ENCODE assay signal across 9 cellular contexts in the genomic region with DNA sequence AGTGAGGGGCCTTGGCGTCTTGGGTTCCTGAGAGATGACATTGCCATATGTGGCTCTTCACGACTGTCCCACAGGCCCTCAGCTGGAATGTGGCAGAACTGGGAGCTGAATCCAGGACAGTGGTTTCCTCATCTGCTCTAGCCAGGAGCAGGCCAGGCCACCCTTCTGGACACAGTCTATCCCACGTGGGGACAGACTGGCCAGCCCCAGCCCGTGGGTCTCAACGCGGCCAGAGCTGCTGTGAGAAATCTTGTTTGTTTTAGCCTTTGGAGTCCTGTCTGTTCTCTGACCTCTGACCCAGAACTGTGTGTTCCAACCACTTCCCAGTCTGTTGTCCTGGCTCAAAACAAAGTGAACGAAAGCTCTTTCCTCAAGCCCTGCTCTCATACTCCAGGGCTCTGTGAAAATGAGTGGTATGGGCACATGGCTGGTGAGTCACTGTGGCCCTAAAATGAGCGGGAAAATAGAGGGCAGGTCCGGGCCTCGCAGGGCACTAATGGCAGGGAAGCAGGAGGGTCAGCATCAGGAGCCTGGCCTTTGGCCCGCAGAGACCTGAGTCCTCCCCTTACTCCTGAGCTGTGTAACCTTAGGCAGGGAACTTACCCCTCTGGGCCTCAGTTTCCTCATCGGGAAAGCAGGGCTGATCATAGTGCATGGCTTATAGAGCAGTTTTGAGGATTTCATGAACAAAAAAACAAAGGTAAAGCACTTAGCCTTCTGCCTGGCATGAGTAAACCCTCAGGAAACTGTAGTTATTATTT. TPM values are rescaled to one million over a fixed set of nuclear protein-coding genes. Genes with fewer than 3 reads are reported as not detected.
DNase-seq lines count a peak whose midpoint lies in the region; ATAC-seq, FAIRE-seq and TF ChIP-seq lines count a peak whose summit lies in the region.
"Had no signal": no experiment of that assay in that cellular context is flagged by ENCODE, and none has a peak within 500 bp of the region (broad histone marks: within the 10 kb centered on the region; RNA-seq: fewer than 3 reads in every experiment).

No MANE protein-coding gene starts in this region.

- peak overlapping the region; percentile 88; the same call in 2 of the 3 replicates for H2BK15ac ChIP-seq in IMR-90 (ENCODE audit: low read depth, low read length)

- dilution Hi-C loops in IMR-90 (cut with HindIII; ENCODE audit: low sequenced_read_pairs, unreplicated experiment) = no loop called here

- H4K20me1 ChIP-seq in IMR-90 (ENCODE audit: insufficient read depth, low read length) = no peaks in the 10 kb centered on the region
- no peaks in the 10 kb centered on the region for H4K20me1 ChIP-seq in OCI-LY7 (ENCODE audit: insufficient read depth, low read length)

- peaks cover 0 to 36% of the 10 kb centered on the region in 2 experiments; a peak in 3 of 4 replicates for H3K79me1 ChIP-seq in IMR-90 (ENCODE audit: low read depth in 1 of 2, low read length in 2 of 2)

- FAIRE-seq in H54 (lab: Jason Lieb, UNC) = no peak

- H3K9me1 ChIP-seq in IMR-90 (ENCODE audit: insufficient read depth, low read length) = peaks cover 20% of the 10 kb centered on the region

- no peaks in the 10 kb centered on the region for H3K27me3 ChIP-seq in IMR-90 (ENCODE audit: control insufficient read depth, insufficient read depth, low read length)
- no peaks in the 10 kb centered on the region for H3K27me3 ChIP-seq in liver (ENCODE audit: control insufficient read depth in 4 of 4, insufficient read depth in 4 of 4, low read length in 3 of 4)

- H3K18ac ChIP-seq in IMR-90 (ENCODE audit: low read depth, low read length) = peak overlapping the region; percentile 97

- H3K27ac ChIP-seq in IMR-90 (ENCODE audit: insufficient read depth, low read length) (peak overlapping the region; percentile 99), liver (ENCODE audit: low read depth in 1 of 2, low read length in 2 of 2) (peak overlapping the region; percentile 91 to 97), OCI-LY7 (ENCODE audit: low read depth, low read length, poor library complexity, severe bottlenecking) (no peak overlapping the region)

- peak overlapping the region; percentile 92 for H2AK9ac ChIP-seq in IMR-90 (replicated peaks; ENCODE audit: low read depth, low read length, poor library complexity)

- H2BK120ac ChIP-seq in IMR-90 (ENCODE audit: low read depth, low read length) = peak overlapping the region; percentile 100

- H3K4me3 ChIP-seq in IMR-90 (ENCODE audit: insufficient read depth, low read depth, low read length) (no peak overlapping the region), liver (ENCODE audit: low read depth in 1 of 3, low read length in 3 of 3) (no peak overlapping the region), OCI-LY7 (ENCODE audit: low read depth, low read length, poor library complexity, severe bottlenecking) (no peak overlapping the region)

- TF ChIP-seq CTCF in IMR-90 (conservative IDR thresholded peaks at IDR 0.05; ENCODE audit: low read depth, low read length) (no peak), liver (IDR thresholded peaks at IDR 0.05; ENCODE audit: low read depth, low read length, missing input control) (no peak), OCI-LY7 (conservative IDR thresholded peaks at IDR 0.05; ENCODE audit: low read length) (no peak)

- H3K79me2 ChIP-seq in OCI-LY7 (ENCODE audit: insufficient read depth, low read depth, low read length) = no peaks in the 10 kb centered on the region

- TF ChIP-seq RAD21 in IMR-90 (IDR thresholded peaks at IDR 0.05; ENCODE audit: low read length) = no peak
- peak; percentile 65 to 72 for TF ChIP-seq RAD21 in liver (IDR thresholded peaks at IDR 0.05)

- peak overlapping the region; percentile 99 for H4K91ac ChIP-seq in IMR-90 (ENCODE audit: insufficient read depth, low read depth, low read length)

- POLR2A ChIA-PET in IMR-90 (lab: Charles Lee; ENCODE audit: unreplicated experiment) = no interaction called here
- POLR2A ChIA-PET in OCI-LY7 (lab: Charles Lee) = interaction anchor here (0.6 to 0.7 kb wide), 3 partner anchors 87 to 1877 kb away, joined by 3 read pairs; no protein-coding TSS in a partner anchor

- DNase-seq in IMR-90 = peak; percentile 91
- peak; percentile 96 for DNase-seq in dermis blood vessel endothelial cell
- DNase-seq in smooth muscle cell of the brain vasculature (ENCODE audit: low read depth, low spot score) = peak; percentile 91
- DNase-seq in NOMO-1 treated with DMSO at 0.1 percent for 48 hours (lab: John Stamatoyannopoulos, UW; ENCODE audit: unreplicated experiment) = no peak
- no peak for DNase-seq in NOMO-1 (lab: John Stamatoyannopoulos, UW; ENCODE audit: unreplicated experiment in 2 of 2)
- no peak for DNase-seq in H54 (ENCODE audit: insufficient read length, low spot score)
- no peak for DNase-seq in OCI-LY7 (ENCODE audit: low spot score)
- DNase-seq: activated CD4-positive, alpha-beta T cell treated with anti-CD3 and anti-CD28 coated beads, Interleukin-2, amount 50 U/mL, for 48 hours had no signal

- H3K56ac ChIP-seq in IMR-90 (ENCODE audit: extremely low read depth, insufficient read depth, low read length) = peak overlapping the region; percentile 92

- ATAC-seq in IMR-90 (ENCODE audit: low read depth) = peak; percentile 5

- in situ Hi-C loops in IMR-90 (cut with MboI; ENCODE audit: low sequenced_read_pairs) = loop anchor here (5.0 to 10.0 kb wide), 3 partner anchors 90 to 747 kb away; no protein-coding TSS in a partner anchor

- CTCF ChIA-PET in IMR-90 (lab: Yijun Ruan, JAX) (interaction anchor here (0.9 to 1.1 kb wide), 3 partner anchors 13 to 480 kb away, joined by 3 to 4 read pairs (median 3); no protein-coding TSS in a partner anchor), OCI-LY7 (lab: Charles Lee; ENCODE audit: unreplicated experiment) (no interaction called here)

- H3K4ac ChIP-seq in IMR-90 (ENCODE audit: low read depth, low read length) = peak overlapping the region; percentile 100

- no peaks in the 10 kb centered on the region for H3K36me3 ChIP-seq in IMR-90 (ENCODE audit: control insufficient read depth, insufficient read depth, low read length)
- H3K36me3 ChIP-seq in liver (ENCODE audit: control insufficient read depth in 4 of 4, insufficient read depth in 3 of 4, low read depth in 1 of 4, low read length in 3 of 4) = no peaks in the 10 kb centered on the region
- no peaks in the 10 kb centered on the region for H3K36me3 ChIP-seq in OCI-LY7 (ENCODE audit: insufficient read depth, low read length)

- no peaks in the 10 kb centered on the region for H3K9me2 ChIP-seq in OCI-LY7 (ENCODE audit: insufficient read depth, low read length)

- WGBS in IMR-90 (ENCODE audit: extremely low coverage in 2 of 2, insufficient read length in 1 of 2), 2 experiments = 81% methylated on average over 2 of the region's 12 CpGs; no CpG with 5 or more reads in 1 of the 2 experiments
- WGBS in liver = 26% methylated on average over 12 of the region's 12 CpGs

- no TSS peak for BruUV-seq in IMR-90 (replicated peaks; lab: Mats Ljungman, UMichigan)
- no TSS peak for BruUV-seq in OCI-LY7 (replicated peaks; lab: Mats Ljungman, UMichigan)

- peak overlapping the region; percentile 100 for H2AK5ac ChIP-seq in IMR-90 (ENCODE audit: low read depth, low read length)

- peak overlapping the region; percentile 91 for H4K5ac ChIP-seq in IMR-90 (ENCODE audit: low read depth, low read length)

- H3K4me1 ChIP-seq in IMR-90 (ENCODE audit: control insufficient read depth, insufficient read depth, low read length) (peaks cover 29% of the 10 kb centered on the region), liver (ENCODE audit: control insufficient read depth in 4 of 4, insufficient read depth in 4 of 4, low read length in 3 of 4) (peaks cover 0 to 50% (median 17%) of the 10 kb centered on the region in 4 donors), OCI-LY7 (ENCODE audit: insufficient read depth, low read length, poor library complexity, severe bottlenecking) (peaks cover 15% of the 10 kb centered on the region)

- H2BK5ac ChIP-seq in IMR-90 (ENCODE audit: low read depth, low read length, poor library complexity, severe bottlenecking) = peak overlapping the region; percentile 97

- peak overlapping the region; percentile 67 for H2AFZ ChIP-seq in IMR-90 (replicated peaks; ENCODE audit: low read length, poor library complexity)
- no peak overlapping the region for H2AFZ ChIP-seq in OCI-LY7 (ENCODE audit: low read length)

- H4K8ac ChIP-seq in IMR-90 (ENCODE audit: low read depth in 2 of 2, low read length in 2 of 2) = peak overlapping the region; percentile 91 to 98

- peak overlapping the region; percentile 85 for H3K23ac ChIP-seq in IMR-90 (ENCODE audit: low read depth, low read length)

- intact Hi-C loops in IMR-90 (cut with micrococcal nuclease) = loop anchor here (5.0 to 10.0 kb wide), 2 partner anchors 287 to 370 kb away; no protein-coding TSS in a partner anchor
- intact Hi-C loops in OCI-LY7 (cut with micrococcal nuclease; ENCODE audit: unreplicated experiment) = loop anchor here (10.0 kb wide), 1 partner anchor 587 kb away; no protein-coding TSS in a partner anchor

- H3K9ac ChIP-seq in IMR-90 (ENCODE audit: low read depth, low read length) (peak overlapping the region; percentile 18), liver (ENCODE audit: low read depth in 1 of 2, low read length in 2 of 2) (peak overlapping the region in 1 of 2 donors; percentile 92)

- peak overlapping the region; percentile 98 for H3K14ac ChIP-seq in IMR-90 (replicated peaks; ENCODE audit: low read depth, low read length)

- H2BK20ac ChIP-seq in IMR-90 (ENCODE audit: low read depth, low read length) = peak overlapping the region; percentile 100

- H3K4me2 ChIP-seq in IMR-90 (ENCODE audit: low read depth, low read length) = no peak overlapping the region
- H3K4me2 ChIP-seq in OCI-LY7 (ENCODE audit: low read length) = no peak overlapping the region

- H3K9me3 ChIP-seq in IMR-90 (ENCODE audit: control insufficient read depth, insufficient read depth, low read length) = no peaks in the 10 kb centered on the region
- no peaks in the 10 kb centered on the region for H3K9me3 ChIP-seq in liver (ENCODE audit: control insufficient read depth in 4 of 4, low read length in 3 of 4)
- H3K9me3 ChIP-seq in OCI-LY7 (ENCODE audit: low read length) = no peaks in the 10 kb centered on the region

- TF ChIP-seq POLR2A in IMR-90 (IDR thresholded peaks at IDR 0.05; ENCODE audit: low read depth, low read length) = no peak
- TF ChIP-seq POLR2A in H54 (IDR thresholded peaks at IDR 0.05; ENCODE audit: low read depth, low read length) = no peak

TF ChIP-seq in liver, 16 proteins besides CTCF, POLR2A, EP300 and RAD21 (continues in another document):
- peak; percentile 100 for TF ChIP-seq SP1 (IDR thresholded peaks at IDR 0.05)

RNA-seq across cellular contexts. Expression of a gene that starts 34.8 kb away (rescaled TPM):
- total RNA-seq in IMR-90 (2012; rRNA removed) = 142 and 145 TPM in 2 replicates
- 193 and 277 TPM in 2 replicates for polyA plus RNA-seq in IMR-90 (2012; rRNA removed)
- polyA plus RNA-seq in IMR-90 (2012; cell fraction: cytosol; rRNA removed) = 266 and 276 TPM in 2 replicates
- polyA plus RNA-seq in IMR-90 (2012; cell fraction: nucleus; rRNA removed; ENCODE audit: low replicate concordance) = 92.8 and 245 TPM in 2 replicates
- total RNA-seq in dermis blood vessel endothelial cell = 18.3 and 26.0 TPM in 2 replicates
- total RNA-seq in liver = 10 to 100 TPM; 48.2 to 61.8 TPM
- 100 to 1,000 TPM; 152 to 187 TPM for polyA plus RNA-seq in liver
- 26.7 and 80.5 TPM in 2 replicates for total RNA-seq in OCI-LY7 (2014; rRNA removed; shearing (Covaris generic))
- 49.3 and 52.9 TPM in 2 replicates for total RNA-seq in OCI-LY7 (2022)

Comparison
In these comparisons a context has a peak if more than half of its experiments do, and no peak if none do; other contexts are left out.
1. DNase-seq: peak in IMR-90 (single experiment), dermis blood vessel endothelial cell (single experiment) and smooth muscle cell of the brain vasculature (single experiment); none in NOMO-1 treated with DMSO at 0.1 percent for 48 hours (single experiment), NOMO-1 (0 of 2), H54 (single experiment) and OCI-LY7 (single experiment).